17 cellular contexts compared by ENCODE assay signal in the genomic region with DNA sequence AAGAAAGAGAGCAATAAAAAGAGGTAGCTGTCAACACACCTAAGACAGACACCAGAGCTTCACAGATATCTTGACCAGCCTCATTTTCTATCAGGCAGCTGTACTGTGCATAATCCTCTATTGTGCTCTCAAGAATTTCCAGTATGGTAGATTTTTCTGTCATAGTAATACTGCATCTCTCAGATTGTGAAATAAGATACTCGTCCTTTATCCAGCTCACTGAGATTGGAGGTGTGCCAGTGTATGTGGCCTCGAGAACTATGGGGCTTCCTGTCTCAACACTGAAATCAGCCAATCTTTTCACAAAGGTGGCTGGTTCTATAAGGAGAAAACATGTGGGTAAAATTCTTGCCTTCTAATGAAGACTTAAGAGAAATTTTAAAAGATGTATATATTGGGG.
"Had no signal": no experiment of that assay in that cellular context is flagged by ENCODE, and none has a peak within 500 bp of the region (broad histone marks: within the 10 kb centered on the region; RNA-seq: fewer than 3 reads in every experiment).

No MANE protein-coding gene starts in this region.

- DNase-seq: activated naive CD4-positive, alpha-beta T cell treated with Interleukin-2 at 50 U/mL for 16 hours; activated T-cell treated with anti-CD3 and anti-CD28 coated beads for 4 hours; anterior cingulate cortex; dorsolateral prefrontal cortex; left colon; mammary epithelial cell; naive B cell; stimulated activated CD4-positive, alpha-beta T cell treated with anti-CD3 and anti-CD28 coated beads, Interleukin-15, amount 100 ng/mL, for 24 hours; stimulated activated CD4-positive, alpha-beta T cell treated with anti-CD3 and anti-CD28 coated beads, Interleukin-4, amount 100 ng/mL, for 1 hour; stimulated activated naive B cell treated with anti-CD40 and anti-IgM and Interleukin-4, amounts not matched to agents 10 μg/mL and 1 μg/mL and 100 μg/mL, for 72 hours; T1000; tibial artery had no signal

- H3K27ac ChIP-seq: dorsolateral prefrontal cortex, parathyroid adenoma, skin epidermis, tibial artery had no signal

- FAIRE-seq: endometrium, islet of Langerhans, urothelium cell line had no signal

- H3K4me1 ChIP-seq: parathyroid adenoma, tibial artery had no signal

- H3K4me3 ChIP-seq: dorsolateral prefrontal cortex, skin epidermis, tibial artery had no signal

- H3K36me3 ChIP-seq: tibial artery had no signal

- H3K27me3 ChIP-seq: dorsolateral prefrontal cortex, tibial artery had no signal
